ENCODE assay signal across 28 cellular contexts in genomic region chr7:138585283-138585993, GRCh38.
"Had no signal": no experiment of that assay in that cellular context is flagged by ENCODE, and none has a peak within 500 bp of the region (broad histone marks: within the 10 kb centered on the region; RNA-seq: fewer than 3 reads in every experiment).

No MANE protein-coding gene starts in this region.

- H3K27me3 ChIP-seq: ascending aorta, breast epithelium, esophagus muscularis mucosa, foreskin keratinocyte, gastrocnemius medialis had no signal

- H3K4me1 ChIP-seq: ascending aorta, breast epithelium, esophagus muscularis mucosa, gastrocnemius medialis had no signal

- H3K4me3 Mint-ChIP-seq: activated CD4-positive, alpha-beta memory T cell treated with anti-CD3 and anti-CD28 coated beads for 36 hours; activated CD4-positive, alpha-beta T cell treated with anti-CD3 and anti-CD28 coated beads for 36 hours; activated CD4-positive, alpha-beta T cell treated with anti-CD3 and anti-CD28 coated beads, Interleukin-2, amount 10 ng/mL, durations not matched to agents 24 days and 14 days; activated naive CD4-positive, alpha-beta T cell treated with anti-CD3 and anti-CD28 coated beads, Interleukin-2, amount 10 ng/mL, durations not matched to agents 7 days and 5 days; activated naive CD8-positive, alpha-beta T cell treated with anti-CD3 and anti-CD28 coated beads, Interleukin-2, amount 10 ng/mL, durations not matched to agents 7 days and 5 days; activated T-cell treated with anti-CD3 and anti-CD28 coated beads, Interleukin-2, amount 50 U/mL, for 24 hours; activated T-cell treated with anti-CD3 and anti-CD28 coated beads, Interleukin-2, amount 50 U/mL, for 72 hours; brain; central memory CD8-positive, alpha-beta T cell; effector memory CD8-positive, alpha-beta T cell had no signal

- ATAC-seq: activated CD4-positive, alpha-beta T cell treated with anti-CD3 and anti-CD28 coated beads for 36 hours; activated naive CD4-positive, alpha-beta T cell treated with anti-CD3 and anti-CD28 coated beads, Interleukin-2, amount 50 U/mL, for 72 hours; activated T-cell treated with anti-CD3 and anti-CD28 coated beads, Interleukin-2, amount 50 U/mL, for 72 hours; effector memory CD8-positive, alpha-beta T cell; foreskin keratinocyte; gastrocnemius medialis had no signal

- H3K27me3 Mint-ChIP-seq: activated CD4-positive, alpha-beta memory T cell treated with anti-CD3 and anti-CD28 coated beads for 36 hours; activated CD4-positive, alpha-beta T cell treated with anti-CD3 and anti-CD28 coated beads for 36 hours; activated CD4-positive, alpha-beta T cell treated with anti-CD3 and anti-CD28 coated beads, Interleukin-2, amount 10 ng/mL, durations not matched to agents 24 days and 14 days; activated naive CD4-positive, alpha-beta T cell treated with anti-CD3 and anti-CD28 coated beads, Interleukin-2, amount 10 ng/mL, durations not matched to agents 7 days and 5 days; activated naive CD8-positive, alpha-beta T cell treated with anti-CD3 and anti-CD28 coated beads, Interleukin-2, amount 10 ng/mL, durations not matched to agents 7 days and 5 days; activated T-cell treated with anti-CD3 and anti-CD28 coated beads, Interleukin-2, amount 50 U/mL, for 24 hours; brain; central memory CD8-positive, alpha-beta T cell; effector memory CD8-positive, alpha-beta T cell had no signal

- H3K4me3 ChIP-seq: ascending aorta, breast epithelium, esophagus muscularis mucosa, gastrocnemius medialis had no signal

- H3K27ac Mint-ChIP-seq: activated CD4-positive, alpha-beta memory T cell treated with anti-CD3 and anti-CD28 coated beads for 36 hours; activated CD4-positive, alpha-beta T cell treated with anti-CD3 and anti-CD28 coated beads for 36 hours; activated CD4-positive, alpha-beta T cell treated with anti-CD3 and anti-CD28 coated beads, Interleukin-2, amount 10 ng/mL, durations not matched to agents 24 days and 14 days; activated naive CD8-positive, alpha-beta T cell treated with anti-CD3 and anti-CD28 coated beads, Interleukin-2, amount 10 ng/mL, durations not matched to agents 7 days and 5 days; activated T-cell treated with anti-CD3 and anti-CD28 coated beads, Interleukin-2, amount 50 U/mL, for 24 hours; activated T-cell treated with anti-CD3 and anti-CD28 coated beads, Interleukin-2, amount 50 U/mL, for 72 hours; effector memory CD8-positive, alpha-beta T cell had no signal

- H3K27ac ChIP-seq: ascending aorta, breast epithelium, esophagus muscularis mucosa, foreskin keratinocyte, gastrocnemius medialis had no signal

- H3K9me3 ChIP-seq: ascending aorta, breast epithelium, esophagus muscularis mucosa, gastrocnemius medialis had no signal

- H3K4me1 Mint-ChIP-seq: activated CD4-positive, alpha-beta T cell treated with anti-CD3 and anti-CD28 coated beads for 36 hours; activated CD4-positive, alpha-beta T cell treated with anti-CD3 and anti-CD28 coated beads, Interleukin-2, amount 10 ng/mL, durations not matched to agents 24 days and 14 days; activated naive CD4-positive, alpha-beta T cell treated with anti-CD3 and anti-CD28 coated beads, Interleukin-2, amount 10 ng/mL, durations not matched to agents 7 days and 5 days; activated naive CD8-positive, alpha-beta T cell treated with anti-CD3 and anti-CD28 coated beads, Interleukin-2, amount 10 ng/mL, durations not matched to agents 7 days and 5 days; central memory CD8-positive, alpha-beta T cell had no signal

- H3K36me3 ChIP-seq: breast epithelium had no signal

- DNase-seq: activated CD4-positive, alpha-beta memory T cell treated with anti-CD3 and anti-CD28 coated beads for 36 hours; activated CD4-positive, alpha-beta T cell treated with anti-CD3 and anti-CD28 coated beads for 36 hours; activated CD4-positive, alpha-beta T cell treated with anti-CD3 and anti-CD28 coated beads, Interleukin-2, amount 10 ng/mL, durations not matched to agents 24 days and 14 days; activated CD4-positive, CD25-positive, alpha-beta regulatory T cell; activated CD4-positive, CD25-positive, alpha-beta regulatory T cell treated with anti-CD3 and anti-CD28 coated beads, Interleukin-2, amount 50 U/mL, for 72 hours; activated CD8-positive, alpha-beta memory T cell treated with anti-CD3 and anti-CD28 coated beads, Interleukin-2, amount 50 U/mL, for 48 hours; activated gamma-delta T cell; activated naive CD4-positive, alpha-beta T cell; activated naive CD4-positive, alpha-beta T cell treated with anti-CD3 and anti-CD28 coated beads, Interleukin-2, amount 10 ng/mL, durations not matched to agents 7 days and 5 days; activated naive CD8-positive, alpha-beta T cell treated with anti-CD3 and anti-CD28 coated beads, Interleukin-2, amount 10 ng/mL, durations not matched to agents 7 days and 5 days; activated T-cell treated with anti-CD3 and anti-CD28 coated beads for 4 hours; activated T-cell treated with anti-CD3 and anti-CD28 coated beads, Interleukin-2, amount 50 U/mL, for 24 hours; activated T-cell treated with anti-CD3 and anti-CD28 coated beads, Interleukin-2, amount 50 U/mL, for 72 hours; cortex of kidney; dermis blood vessel endothelial cell; effector CD4-positive, alpha-beta T cell; effector memory CD8-positive, alpha-beta T cell; erythroblast; gastrocnemius medialis; glutamatergic neuron; T-helper 2 cell had no signal

- H3K9me3 Mint-ChIP-seq: activated CD4-positive, alpha-beta memory T cell treated with anti-CD3 and anti-CD28 coated beads for 36 hours; activated CD4-positive, alpha-beta T cell treated with anti-CD3 and anti-CD28 coated beads, Interleukin-2, amount 10 ng/mL, durations not matched to agents 24 days and 14 days; activated naive CD4-positive, alpha-beta T cell treated with anti-CD3 and anti-CD28 coated beads, Interleukin-2, amount 10 ng/mL, durations not matched to agents 7 days and 5 days; activated naive CD4-positive, alpha-beta T cell treated with anti-CD3 and anti-CD28 coated beads, Interleukin-2, amount 50 U/mL, for 72 hours; activated naive CD8-positive, alpha-beta T cell treated with anti-CD3 and anti-CD28 coated beads, Interleukin-2, amount 10 ng/mL, durations not matched to agents 7 days and 5 days; activated T-cell treated with anti-CD3 and anti-CD28 coated beads, Interleukin-2, amount 50 U/mL, for 24 hours; activated T-cell treated with anti-CD3 and anti-CD28 coated beads, Interleukin-2, amount 50 U/mL, for 72 hours; brain; central memory CD8-positive, alpha-beta T cell; effector memory CD8-positive, alpha-beta T cell had no signal
